ENCODE assay signal across 8 cellular contexts in genomic region chr2:84970956-84971798, GRCh38. TPM values are rescaled to one million over a fixed set of nuclear protein-coding genes. Genes with fewer than 3 reads are reported as not detected.
DNase-seq lines count a peak whose midpoint lies in the region; TF ChIP-seq lines count a peak whose summit lies in the region.

Gene KCMF1 (plus strand): TSS chr2:84971161. CDS start chr2:84971452, 291 bp downstream.

- 2% methylated on average over 19 of the region's 125 CpGs for WGBS in smooth muscle cell (ENCODE audit: low lambda C conversion rate)

- H3K27ac Mint-ChIP-seq in HFFc6, result peak within 1 kb of the TSS; percentile 98

- H3K27me3 Mint-ChIP-seq in HFFc6 (ENCODE audit: insufficient read depth), result peaks cover 2% of the 10 kb centered on the region

- H3F3A ChIP-seq in smooth muscle cell (ENCODE audit: low read depth), result peaks cover 9% of the 10 kb centered on the region

- H3K4me2 ChIP-seq in smooth muscle cell, result peak within 1 kb of the TSS; percentile 92

- no peaks in the 10 kb centered on the region for H3K36me3 ChIP-seq in smooth muscle cell (ENCODE audit: low read depth)

- peak within 1 kb of the TSS; percentile 92 for H3K9ac ChIP-seq in smooth muscle cell (ENCODE audit: low read depth)

- H3K4me1 Mint-ChIP-seq in HFFc6 (ENCODE audit: low read depth), result peaks cover 49% of the 10 kb centered on the region

- H3K9me3 Mint-ChIP-seq in HFFc6, result no peaks in the 10 kb centered on the region

- DNase-seq in DMS 273 (lab: John Stamatoyannopoulos, UW; ENCODE audit: unreplicated experiment), result peak; percentile 88
- no peak for DNase-seq in DMS 273 treated with DMSO at 0.1 percent for 48 hours (lab: John Stamatoyannopoulos, UW)
- peak; percentile 55 for DNase-seq in HFFc6
- DNase-seq in NCI-H1105 (lab: John Stamatoyannopoulos, UW), result peak; percentile 39
- DNase-seq in activated CD4-positive, CD25-positive, alpha-beta regulatory T cell treated with anti-CD3 and anti-CD28 coated beads, Interleukin-2, amount 50 U/mL, for 16 hours (ENCODE audit: low read depth, low spot score), result peak; percentile 33
- DNase-seq in cardiac fibroblast (ENCODE audit: low read depth in 2 of 2), result peak; percentile 55 to 81
- DNase-seq in inferior parietal cortex (ENCODE audit: extremely low spot score), result peak; percentile 34
- peak; percentile 70 for DNase-seq in smooth muscle cell (lab: John Stamatoyannopoulos, UW; ENCODE audit: unreplicated experiment)

- peaks cover 48% of the 10 kb centered on the region for H3K36me3 Mint-ChIP-seq in HFFc6 (ENCODE audit: low read depth)

- TF ChIP-seq CTCF in HFFc6 (IDR thresholded peaks at IDR 0.05) (no peak), cardiac fibroblast (IDR thresholded peaks at IDR 0.05; ENCODE audit: low read depth, low read length) (no peak), smooth muscle cell (IDR thresholded peaks at IDR 0.05; ENCODE audit: borderline replicate concordance, insufficient read depth, poor library complexity, severe bottlenecking) (no peak)

- no peaks in the 10 kb centered on the region for H3K27me3 ChIP-seq in smooth muscle cell (ENCODE audit: low read depth)

- H2AFZ ChIP-seq in smooth muscle cell (ENCODE audit: low read depth), result peak within 1 kb of the TSS; percentile 74

- peaks cover 87% of the 10 kb centered on the region for H3K79me2 ChIP-seq in smooth muscle cell (ENCODE audit: low read depth)

- no peaks in the 10 kb centered on the region for H3K9me3 ChIP-seq in smooth muscle cell (replicated peaks; ENCODE audit: low read depth)

- peaks cover 42% of the 10 kb centered on the region for H4K20me1 ChIP-seq in smooth muscle cell (ENCODE audit: low read depth)

- peak within 1 kb of the TSS; percentile 99 for H3K4me3 Mint-ChIP-seq in HFFc6

- H3K27ac ChIP-seq in smooth muscle cell (ENCODE audit: low read depth), result peak within 1 kb of the TSS; percentile 93

- peaks cover 32% of the 10 kb centered on the region for H3K4me1 ChIP-seq in smooth muscle cell (ENCODE audit: low read depth)

- H3K4me3 ChIP-seq in cardiac fibroblast (replicated peaks in 1 of 2; ENCODE audit: low read depth in 2 of 2, low read length in 2 of 2) (peak within 1 kb of the TSS; percentile 79 to 82), smooth muscle cell (peak within 1 kb of the TSS; percentile 90)

RNA-seq across cellular contexts. Expression of gene KCMF1, which starts in this region (rescaled TPM):
- total RNA-seq in HFFc6 (2021; fragmentation: NEBNext Ultra II Directional; extraction: Animal tissue kit (Norgen Biotek cat#: 25700)), result 100 to 1,000 TPM in 4 of 6 experiments, 10 to 100 TPM in 2; 95.7 to 105 (median 101) TPM
- 65.0 and 102 TPM in 2 replicates for total RNA-seq in smooth muscle cell
- polyA plus RNA-seq in smooth muscle cell, result 55.0 and 56.5 TPM in 2 replicates
